In genomic region chr3:138747229-138747628, GRCh38 we compare ENCODE assay signal across 27 cellular contexts.
DNase-seq lines count a peak whose midpoint lies in the region; ATAC-seq lines count a peak whose summit lies in the region.
"Had no signal": no experiment of that assay in that cellular context is flagged by ENCODE, and none has a peak within 500 bp of the region (broad histone marks: within the 10 kb centered on the region; RNA-seq: fewer than 3 reads in every experiment).

No MANE protein-coding gene starts in this region.

- no peak overlapping the region for H3K27ac Mint-ChIP-seq in activated naive CD4-positive, alpha-beta T cell treated with anti-CD3 and anti-CD28 coated beads, Interleukin-2, amount 50 U/mL, for 72 hours
- H3K27ac Mint-ChIP-seq: activated naive CD8-positive, alpha-beta T cell had no signal

- no peak for ATAC-seq in activated naive CD4-positive, alpha-beta T cell treated with anti-CD3 and anti-CD28 coated beads, Interleukin-2, amount 50 U/mL, for 72 hours
- ATAC-seq: activated CD4-positive, CD25-positive, alpha-beta regulatory T cell treated with anti-CD3 and anti-CD28 coated beads, Interleukin-2, amount 50 U/mL, for 24 hours; GM12878; HepG2; left lung; sciatic nerve had no signal

- DNase-seq in NCI-H1092 treated with DMSO at 0.1 percent for 48 hours (lab: John Stamatoyannopoulos, UW) (peak; percentile 12), NCI-H1092 (lab: John Stamatoyannopoulos, UW) (no peak), NCI-H2171 (lab: John Stamatoyannopoulos, UW) (peak; percentile 49), astrocyte of the hippocampus (ENCODE audit: low read depth, low spot score) (peak; percentile 27), renal cortical epithelial cell (ENCODE audit: low read depth) (peak; percentile 7), AG20443 (ENCODE audit: low spot score) (no peak), GOT3 (lab: John Stamatoyannopoulos, UW) (no peak)
- no peak for DNase-seq in activated naive CD4-positive, alpha-beta T cell treated with anti-CD3 and anti-CD28 coated beads, Interleukin-2, amount 50 U/mL, for 72 hours (ENCODE audit: low spot score in 2 of 2)
- DNase-seq: activated CD4-positive, alpha-beta T cell treated with anti-CD3 and anti-CD28 coated beads, Interleukin-2, amount 50 U/mL, for 48 hours; activated CD8-positive, alpha-beta memory T cell treated with anti-CD3 and anti-CD28 coated beads, Interleukin-2, amount 50 U/mL, for 4 hours; aorta; CD4-positive, CD25-positive, alpha-beta regulatory T cell; central memory CD4-positive, alpha-beta T cell; dorsolateral prefrontal cortex; left lung; mesendoderm; MV-4-11; NCI-H1930; NCI-H526; Peyer's patch; SHP77 treated with DMSO at 0.1 percent for 48 hours; stimulated activated naive CD4-positive, alpha-beta T cell had no signal

- no peaks in the 10 kb centered on the region for H3K9me3 Mint-ChIP-seq in activated naive CD4-positive, alpha-beta T cell treated with anti-CD3 and anti-CD28 coated beads, Interleukin-2, amount 50 U/mL, for 72 hours
- H3K9me3 Mint-ChIP-seq: CD4-positive, CD25-positive, alpha-beta regulatory T cell had no signal

- no peaks in the 10 kb centered on the region for H3K36me3 Mint-ChIP-seq in activated naive CD4-positive, alpha-beta T cell treated with anti-CD3 and anti-CD28 coated beads, Interleukin-2, amount 50 U/mL, for 72 hours

Comparison
In these comparisons a context has a peak if more than half of its experiments do, and no peak if none do; other contexts are left out.
1. DNase-seq: peak in NCI-H1092 treated with DMSO at 0.1 percent for 48 hours (single experiment), NCI-H2171 (single experiment), astrocyte of the hippocampus (single experiment) and renal cortical epithelial cell (single experiment); none in NCI-H1092 (single experiment), AG20443 (single experiment), activated naive CD4-positive, alpha-beta T cell treated with anti-CD3 and anti-CD28 coated beads, Interleukin-2, amount 50 U/mL, for 72 hours (0 of 2) and GOT3 (single experiment).